ENCODE assay signal across 26 cellular contexts in the genomic region with DNA sequence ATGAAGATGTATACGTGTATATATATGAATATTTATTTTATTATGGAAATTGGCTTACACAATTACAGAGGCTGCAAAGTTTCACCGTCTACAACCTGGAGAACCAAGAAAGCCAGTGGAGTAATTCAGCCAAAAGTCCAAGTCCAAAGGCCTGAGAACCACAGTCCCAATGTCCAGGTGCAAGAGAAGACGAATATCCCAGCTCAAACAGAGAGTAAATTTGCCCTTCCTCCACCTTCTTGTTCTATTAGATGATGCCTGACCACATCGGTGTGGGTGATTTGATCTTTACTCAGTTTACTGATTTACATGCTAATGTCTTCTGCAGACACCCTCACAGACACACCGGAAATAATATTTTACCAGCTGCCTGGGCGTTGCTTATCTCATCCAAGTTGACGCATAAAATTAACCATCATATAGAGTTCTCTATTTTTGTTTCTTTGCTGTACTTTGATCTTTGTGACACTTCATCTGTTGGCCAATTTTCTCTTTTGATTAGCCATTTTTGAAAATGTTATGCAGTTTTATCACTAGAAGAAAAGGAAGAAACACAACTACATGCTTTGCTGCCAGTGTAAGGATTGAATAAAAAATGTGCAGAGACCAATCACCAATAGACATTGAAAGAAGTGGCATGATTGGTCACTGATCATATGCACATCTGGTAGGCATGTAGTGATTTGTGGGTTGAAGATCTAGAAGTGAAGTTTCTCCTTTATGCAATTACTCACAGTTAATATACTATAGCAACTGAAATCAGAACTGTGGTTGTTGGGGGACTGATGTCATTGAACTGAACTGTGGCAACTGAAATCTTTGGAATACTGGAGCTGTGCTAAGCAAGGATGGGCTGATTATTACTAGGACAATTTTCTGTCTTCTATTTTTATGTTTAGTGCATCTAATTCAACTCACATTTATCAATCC.
"Had no signal": no experiment of that assay in that cellular context is flagged by ENCODE, and none has a peak within 500 bp of the region (broad histone marks: within the 10 kb centered on the region; RNA-seq: fewer than 3 reads in every experiment).

No MANE protein-coding gene starts in this region.

- H3K9me3 ChIP-seq: MG63, Peyer's patch had no signal

- H3K27me3 ChIP-seq: MG63, Peyer's patch had no signal

- H3K4me3 Mint-ChIP-seq: activated B cell treated with CpG ODN at 0.5 μM for 24 hours; activated CD4-positive, alpha-beta T cell treated with anti-CD3 and anti-CD28 coated beads, Interleukin-2, amount 10 ng/mL, durations not matched to agents 24 days and 14 days; activated CD8-positive, alpha-beta memory T cell treated with anti-CD3 and anti-CD28 coated beads, Interleukin-2, amount 10 ng/mL, durations not matched to agents 7 days and 5 days; activated naive CD4-positive, alpha-beta T cell treated with anti-CD3 and anti-CD28 coated beads, Interleukin-2, amount 50 U/mL, for 24 hours; activated T-cell treated with anti-CD3 and anti-CD28 coated beads, Interleukin-2, amount 50 U/mL, for 24 hours; activated T-helper 1 cell treated with anti-CD3 and anti-CD28 coated beads, Interleukin-12 subunit alpha, Interleukin-12 subunit beta, Interleukin-2, Interleukin-4 antibody, amounts not matched to agents 30 ng/mL and 10 ng/mL and 1 ng/mL, durations not matched to agents 14 hours and 24 hours and 36 hours; brain; T-helper 1 cell treated with Interleukin-12 subunit alpha and Interleukin-12 subunit beta and Interleukin-4 antibody, amounts not matched to agents 30 μg/mL and 1 μg/mL, for 36 hours had no signal

- H3K27me3 Mint-ChIP-seq: brain had no signal

- H3K4me1 Mint-ChIP-seq: activated B cell treated with CpG ODN at 0.5 μM for 24 hours; activated CD4-positive, alpha-beta T cell treated with anti-CD3 and anti-CD28 coated beads, Interleukin-2, amount 10 ng/mL, durations not matched to agents 24 days and 14 days; activated CD8-positive, alpha-beta memory T cell treated with anti-CD3 and anti-CD28 coated beads, Interleukin-2, amount 10 ng/mL, durations not matched to agents 7 days and 5 days; activated naive CD4-positive, alpha-beta T cell treated with anti-CD3 and anti-CD28 coated beads, Interleukin-2, amount 50 U/mL, for 24 hours had no signal

- H3K36me3 ChIP-seq: MG63, Peyer's patch had no signal

- H3K27ac Mint-ChIP-seq: activated B cell treated with CpG ODN at 0.5 μM for 24 hours; activated CD4-positive, alpha-beta T cell treated with anti-CD3 and anti-CD28 coated beads, Interleukin-2, amount 10 ng/mL, durations not matched to agents 24 days and 14 days; activated CD8-positive, alpha-beta memory T cell treated with anti-CD3 and anti-CD28 coated beads, Interleukin-2, amount 10 ng/mL, durations not matched to agents 7 days and 5 days; activated naive CD4-positive, alpha-beta T cell treated with anti-CD3 and anti-CD28 coated beads, Interleukin-2, amount 50 U/mL, for 24 hours; activated T-cell treated with anti-CD3 and anti-CD28 coated beads, Interleukin-2, amount 50 U/mL, for 24 hours; activated T-helper 1 cell treated with anti-CD3 and anti-CD28 coated beads, Interleukin-12 subunit alpha, Interleukin-12 subunit beta, Interleukin-2, Interleukin-4 antibody, amounts not matched to agents 30 ng/mL and 10 ng/mL and 1 ng/mL, durations not matched to agents 14 hours and 24 hours and 36 hours; brain; T-helper 1 cell treated with Interleukin-12 subunit alpha and Interleukin-12 subunit beta and Interleukin-4 antibody, amounts not matched to agents 30 μg/mL and 1 μg/mL, for 36 hours had no signal

- H3K9me3 Mint-ChIP-seq: activated B cell treated with CpG ODN at 0.5 μM for 24 hours; activated CD4-positive, alpha-beta T cell treated with anti-CD3 and anti-CD28 coated beads, Interleukin-2, amount 10 ng/mL, durations not matched to agents 24 days and 14 days; activated naive CD4-positive, alpha-beta T cell treated with anti-CD3 and anti-CD28 coated beads, Interleukin-2, amount 50 U/mL, for 24 hours; activated T-cell treated with anti-CD3 and anti-CD28 coated beads, Interleukin-2, amount 50 U/mL, for 24 hours; activated T-helper 1 cell treated with anti-CD3 and anti-CD28 coated beads, Interleukin-12 subunit alpha, Interleukin-12 subunit beta, Interleukin-2, Interleukin-4 antibody, amounts not matched to agents 30 ng/mL and 10 ng/mL and 1 ng/mL, durations not matched to agents 14 hours and 24 hours and 36 hours; T-helper 1 cell treated with Interleukin-12 subunit alpha and Interleukin-12 subunit beta and Interleukin-4 antibody, amounts not matched to agents 30 μg/mL and 1 μg/mL, for 36 hours had no signal

- H3K36me3 Mint-ChIP-seq: activated CD8-positive, alpha-beta memory T cell treated with anti-CD3 and anti-CD28 coated beads, Interleukin-2, amount 10 ng/mL, durations not matched to agents 7 days and 5 days; activated naive CD4-positive, alpha-beta T cell treated with anti-CD3 and anti-CD28 coated beads, Interleukin-2, amount 50 U/mL, for 24 hours; brain had no signal

- H3K27ac ChIP-seq: KMS-11 had no signal

- H3K4me3 ChIP-seq: MG63, Peyer's patch had no signal

- DNase-seq: activated B cell treated with CpG ODN at 0.5 μM for 24 hours; activated CD4-positive, alpha-beta T cell treated with anti-CD3 and anti-CD28 coated beads for 1 hour; activated CD4-positive, alpha-beta T cell treated with anti-CD3 and anti-CD28 coated beads, Interleukin-2, amount 10 ng/mL, durations not matched to agents 24 days and 14 days; activated CD4-positive, alpha-beta T cell treated with anti-CD3 and anti-CD28 coated beads, Interleukin-2, amount 50 U/mL, for 48 hours; activated CD8-positive, alpha-beta memory T cell treated with anti-CD3 and anti-CD28 coated beads, Interleukin-2, amount 10 ng/mL, durations not matched to agents 7 days and 5 days; activated effector memory CD4-positive, alpha-beta T cell treated with Interleukin-2 at 50 U/mL for 16 hours; activated naive CD4-positive, alpha-beta T cell; activated T-cell treated with anti-CD3 and anti-CD28 coated beads, Interleukin-2, amount 50 U/mL, for 24 hours; aorta; MG63; MV-4-11; NCI-H1105; NCI-H1436; NCI-H187; NCI-H2081; NCI-H510A treated with DMSO at 0.1 percent for 48 hours; NCI-H69; NK-92 treated with Interleukin-12 subunit alpha and Interleukin-12 subunit beta, amount 100 ng/mL, for 24 hours; SHP77 treated with DMSO at 0.1 percent for 48 hours; T-helper 9 cell had no signal

- ATAC-seq: activated CD8-positive, alpha-beta memory T cell treated with anti-CD3 and anti-CD28 coated beads, Interleukin-2, amount 10 ng/mL, durations not matched to agents 7 days and 5 days had no signal
